In genomic region chr4:87006531-87007344, GRCh38 we compare ENCODE assay signal across 1 cellular context.
A peak's percentile ranks its signal among the peaks of the same experiment; 100 is the strongest.
TF ChIP-seq lines count a peak whose summit lies in the region.

No MANE protein-coding gene starts in this region.

TF ChIP-seq in HEK293, 187 proteins besides CTCF, POLR2A, EP300 and RAD21 (continued from another document and continues in another):
- TF ChIP-seq, protein P1, sequence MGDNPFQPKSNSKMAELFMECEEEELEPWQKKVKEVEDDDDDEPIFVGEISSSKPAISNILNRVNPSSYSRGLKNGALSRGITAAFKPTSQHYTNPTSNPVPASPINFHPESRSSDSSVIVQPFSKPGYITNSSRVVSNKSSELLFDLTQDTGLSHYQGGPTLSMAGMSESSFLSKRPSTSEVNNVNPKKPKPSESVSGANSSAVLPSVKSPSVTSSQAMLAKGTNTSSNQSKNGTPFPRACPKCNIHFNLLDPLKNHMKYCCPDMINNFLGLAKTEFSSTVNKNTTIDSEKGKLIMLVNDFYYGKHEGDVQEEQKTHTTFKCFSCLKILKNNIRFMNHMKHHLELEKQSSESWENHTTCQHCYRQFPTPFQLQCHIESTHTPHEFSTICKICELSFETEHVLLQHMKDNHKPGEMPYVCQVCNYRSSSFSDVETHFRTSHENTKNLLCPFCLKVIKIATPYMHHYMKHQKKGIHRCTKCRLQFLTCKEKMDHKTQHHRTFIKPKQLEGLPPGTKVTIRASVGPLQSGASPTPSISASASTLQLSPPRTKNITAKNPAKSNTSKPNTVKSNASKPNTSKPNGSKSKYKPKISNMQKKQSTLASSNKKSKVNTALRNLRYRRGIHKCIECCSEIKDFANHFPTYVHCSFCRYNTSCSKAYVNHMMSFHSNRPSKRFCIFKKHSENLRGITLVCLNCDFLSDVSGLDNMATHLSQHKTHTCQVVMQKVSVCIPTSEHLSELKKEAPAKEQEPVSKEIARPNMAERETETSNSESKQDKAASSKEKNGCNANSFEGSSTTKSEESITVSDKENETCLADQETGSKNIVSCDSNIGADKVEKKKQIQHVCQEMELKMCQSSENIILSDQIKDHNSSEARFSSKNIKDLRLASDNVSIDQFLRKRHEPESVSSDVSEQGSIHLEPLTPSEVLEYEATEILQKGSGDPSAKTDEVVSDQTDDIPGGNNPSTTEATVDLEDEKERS (tag by site-specific recombination; IDR thresholded peaks at IDR 0.05), result no peak
- TF ChIP-seq ZBTB48 (tag by site-specific recombination; IDR thresholded peaks at IDR 0.05), result peak; percentile 67
- TF ChIP-seq SETDB1 (IDR thresholded peaks at IDR 0.05; ENCODE audit: insufficient read length, low read length), result no peak
- peak; percentile 52; the same call in 1 of the 2 replicates for TF ChIP-seq ZNF394 (tag by site-specific recombination; IDR thresholded peaks at IDR 0.05; ENCODE audit: borderline replicate concordance)
- no peak for TF ChIP-seq MEIS1 (CRISPR knock-in tag; IDR thresholded peaks at IDR 0.05; ENCODE audit: borderline replicate concordance)
- no peak for TF ChIP-seq ZNF76 (tag by site-specific recombination; IDR thresholded peaks at IDR 0.05; ENCODE audit: borderline replicate concordance, low read depth)
- TF ChIP-seq ZNF341 (tag by site-specific recombination; IDR thresholded peaks at IDR 0.05; ENCODE audit: low read depth), result peak; percentile 16; the same call in 1 of the 2 replicates
- peak; percentile 89 for TF ChIP-seq ZBTB17 (tag by site-specific recombination; IDR thresholded peaks at IDR 0.05)
- TF ChIP-seq ZNF514 (tag by site-specific recombination; IDR thresholded peaks at IDR 0.05), result no peak
- no peak for TF ChIP-seq ZNF701 (tag by site-specific recombination; IDR thresholded peaks at IDR 0.05)
- TF ChIP-seq ZNF558 (tag by site-specific recombination; IDR thresholded peaks at IDR 0.05), result no peak
- TF ChIP-seq ZNF302 (tag by site-specific recombination; IDR thresholded peaks at IDR 0.05; ENCODE audit: low read depth), result no peak
- TF ChIP-seq ZNF785 (tag by site-specific recombination; IDR thresholded peaks at IDR 0.05), result no peak
- no peak for TF ChIP-seq ZNF670 (tag by site-specific recombination; IDR thresholded peaks at IDR 0.05; ENCODE audit: low read depth)
- TF ChIP-seq ZNF529 (tag by site-specific recombination; IDR thresholded peaks at IDR 0.05; ENCODE audit: insufficient replicate concordance), result no peak
- TF ChIP-seq, protein P2, sequence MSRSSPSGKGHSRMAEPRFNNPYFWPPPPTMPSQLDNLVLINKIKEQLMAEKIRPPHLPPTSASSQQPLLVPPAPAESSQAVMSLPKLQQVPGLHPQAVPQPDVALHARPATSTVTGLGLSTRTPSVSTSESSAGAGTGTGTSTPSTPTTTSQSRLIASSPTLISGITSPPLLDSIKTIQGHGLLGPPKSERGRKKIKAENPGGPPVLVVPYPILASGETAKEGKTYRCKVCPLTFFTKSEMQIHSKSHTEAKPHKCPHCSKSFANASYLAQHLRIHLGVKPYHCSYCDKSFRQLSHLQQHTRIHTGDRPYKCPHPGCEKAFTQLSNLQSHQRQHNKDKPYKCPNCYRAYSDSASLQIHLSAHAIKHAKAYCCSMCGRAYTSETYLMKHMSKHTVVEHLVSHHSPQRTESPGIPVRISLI (tag by site-specific recombination; IDR thresholded peaks at IDR 0.05), result no peak
- no peak for TF ChIP-seq TRIM28 (IDR thresholded peaks at IDR 0.05; ENCODE audit: borderline replicate concordance, low read length)
- TF ChIP-seq RBAK (tag by site-specific recombination; IDR thresholded peaks at IDR 0.05), result no peak
- peak; percentile 23; the same call in 1 of the 2 replicates for TF ChIP-seq KLF16 (tag by site-specific recombination; IDR thresholded peaks at IDR 0.05)
- TF ChIP-seq SP3 (tag by site-specific recombination; IDR thresholded peaks at IDR 0.05), result peak; percentile 29; the same call in 1 of the 2 replicates
- 0 out of 2 replicates have a peak, but pooled peaks have one; percentile 3 for TF ChIP-seq ZNF664 (tag by site-specific recombination; IDR thresholded peaks at IDR 0.05)
- no peak for TF ChIP-seq ZNF626 (tag by site-specific recombination; IDR thresholded peaks at IDR 0.05)
- no peak for TF ChIP-seq ZNF146 (tag by site-specific recombination; IDR thresholded peaks at IDR 0.05)
- TF ChIP-seq HOXD13 (CRISPR knock-in tag; IDR thresholded peaks at IDR 0.05; ENCODE audit: borderline replicate concordance), result no peak
- TF ChIP-seq ZNF600 (tag by site-specific recombination; IDR thresholded peaks at IDR 0.05), result peak; percentile 73; the same call in 1 of the 2 replicates
- TF ChIP-seq SALL2 (tag by site-specific recombination; IDR thresholded peaks at IDR 0.05; ENCODE audit: borderline replicate concordance), result no peak
- no peak for TF ChIP-seq SCRT2 (tag by site-specific recombination; IDR thresholded peaks at IDR 0.05)
- no peak for TF ChIP-seq ZNF488 (tag by site-specific recombination; IDR thresholded peaks at IDR 0.05)
- TF ChIP-seq KLF10 (tag by site-specific recombination; IDR thresholded peaks at IDR 0.05), result peak; percentile 57; the same call in 1 of the 2 replicates
- TF ChIP-seq GFI1B (tag by site-specific recombination; IDR thresholded peaks at IDR 0.05), result no peak
- TF ChIP-seq ZSCAN30 (tag by site-specific recombination; IDR thresholded peaks at IDR 0.05), result peak; percentile 89
- peak; percentile 95 for TF ChIP-seq ZBTB20 (tag by site-specific recombination; IDR thresholded peaks at IDR 0.05)
- TF ChIP-seq ZNF792 (tag by site-specific recombination; IDR thresholded peaks at IDR 0.05), result no peak
- TF ChIP-seq ZNF660 (tag by site-specific recombination; IDR thresholded peaks at IDR 0.05), result peak; percentile 94
- TF ChIP-seq ZNF544 (tag by site-specific recombination; IDR thresholded peaks at IDR 0.05), result no peak
- TF ChIP-seq ZNF121 (tag by site-specific recombination; IDR thresholded peaks at IDR 0.05), result no peak
- TF ChIP-seq, protein P3, sequence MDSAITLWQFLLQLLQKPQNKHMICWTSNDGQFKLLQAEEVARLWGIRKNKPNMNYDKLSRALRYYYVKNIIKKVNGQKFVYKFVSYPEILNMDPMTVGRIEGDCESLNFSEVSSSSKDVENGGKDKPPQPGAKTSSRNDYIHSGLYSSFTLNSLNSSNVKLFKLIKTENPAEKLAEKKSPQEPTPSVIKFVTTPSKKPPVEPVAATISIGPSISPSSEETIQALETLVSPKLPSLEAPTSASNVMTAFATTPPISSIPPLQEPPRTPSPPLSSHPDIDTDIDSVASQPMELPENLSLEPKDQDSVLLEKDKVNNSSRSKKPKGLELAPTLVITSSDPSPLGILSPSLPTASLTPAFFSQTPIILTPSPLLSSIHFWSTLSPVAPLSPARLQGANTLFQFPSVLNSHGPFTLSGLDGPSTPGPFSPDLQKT (IDR thresholded peaks at IDR 0.05; ENCODE audit: borderline replicate concordance, low read depth, low read length), result no peak
- peak; percentile 74 for TF ChIP-seq SP2 (tag by site-specific recombination; IDR thresholded peaks at IDR 0.05)
- TF ChIP-seq ZNF530 (tag by site-specific recombination; IDR thresholded peaks at IDR 0.05; ENCODE audit: low read depth), result no peak
- 0 out of 2 replicates have a peak, but pooled peaks have one; percentile 3 for TF ChIP-seq ZBTB6 (tag by site-specific recombination; IDR thresholded peaks at IDR 0.05)
- no peak for TF ChIP-seq KLF9 (tag by site-specific recombination; IDR thresholded peaks at IDR 0.05; ENCODE audit: low read depth)
- no peak for TF ChIP-seq ZNF202 (tag by site-specific recombination; IDR thresholded peaks at IDR 0.05; ENCODE audit: borderline replicate concordance)
- TF ChIP-seq, protein P4, sequence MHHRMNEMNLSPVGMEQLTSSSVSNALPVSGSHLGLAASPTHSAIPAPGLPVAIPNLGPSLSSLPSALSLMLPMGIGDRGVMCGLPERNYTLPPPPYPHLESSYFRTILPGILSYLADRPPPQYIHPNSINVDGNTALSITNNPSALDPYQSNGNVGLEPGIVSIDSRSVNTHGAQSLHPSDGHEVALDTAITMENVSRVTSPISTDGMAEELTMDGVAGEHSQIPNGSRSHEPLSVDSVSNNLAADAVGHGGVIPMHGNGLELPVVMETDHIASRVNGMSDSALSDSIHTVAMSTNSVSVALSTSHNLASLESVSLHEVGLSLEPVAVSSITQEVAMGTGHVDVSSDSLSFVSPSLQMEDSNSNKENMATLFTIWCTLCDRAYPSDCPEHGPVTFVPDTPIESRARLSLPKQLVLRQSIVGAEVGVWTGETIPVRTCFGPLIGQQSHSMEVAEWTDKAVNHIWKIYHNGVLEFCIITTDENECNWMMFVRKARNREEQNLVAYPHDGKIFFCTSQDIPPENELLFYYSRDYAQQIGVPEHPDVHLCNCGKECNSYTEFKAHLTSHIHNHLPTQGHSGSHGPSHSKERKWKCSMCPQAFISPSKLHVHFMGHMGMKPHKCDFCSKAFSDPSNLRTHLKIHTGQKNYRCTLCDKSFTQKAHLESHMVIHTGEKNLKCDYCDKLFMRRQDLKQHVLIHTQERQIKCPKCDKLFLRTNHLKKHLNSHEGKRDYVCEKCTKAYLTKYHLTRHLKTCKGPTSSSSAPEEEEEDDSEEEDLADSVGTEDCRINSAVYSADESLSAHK (tag by site-specific recombination; IDR thresholded peaks at IDR 0.05), result no peak; the same call in 1 of the 2 replicates
- no peak for TF ChIP-seq ZSCAN5A (tag by site-specific recombination; IDR thresholded peaks at IDR 0.05)
- TF ChIP-seq ZNF768 (tag by site-specific recombination; IDR thresholded peaks at IDR 0.05), result no peak
- TF ChIP-seq, protein P5, sequence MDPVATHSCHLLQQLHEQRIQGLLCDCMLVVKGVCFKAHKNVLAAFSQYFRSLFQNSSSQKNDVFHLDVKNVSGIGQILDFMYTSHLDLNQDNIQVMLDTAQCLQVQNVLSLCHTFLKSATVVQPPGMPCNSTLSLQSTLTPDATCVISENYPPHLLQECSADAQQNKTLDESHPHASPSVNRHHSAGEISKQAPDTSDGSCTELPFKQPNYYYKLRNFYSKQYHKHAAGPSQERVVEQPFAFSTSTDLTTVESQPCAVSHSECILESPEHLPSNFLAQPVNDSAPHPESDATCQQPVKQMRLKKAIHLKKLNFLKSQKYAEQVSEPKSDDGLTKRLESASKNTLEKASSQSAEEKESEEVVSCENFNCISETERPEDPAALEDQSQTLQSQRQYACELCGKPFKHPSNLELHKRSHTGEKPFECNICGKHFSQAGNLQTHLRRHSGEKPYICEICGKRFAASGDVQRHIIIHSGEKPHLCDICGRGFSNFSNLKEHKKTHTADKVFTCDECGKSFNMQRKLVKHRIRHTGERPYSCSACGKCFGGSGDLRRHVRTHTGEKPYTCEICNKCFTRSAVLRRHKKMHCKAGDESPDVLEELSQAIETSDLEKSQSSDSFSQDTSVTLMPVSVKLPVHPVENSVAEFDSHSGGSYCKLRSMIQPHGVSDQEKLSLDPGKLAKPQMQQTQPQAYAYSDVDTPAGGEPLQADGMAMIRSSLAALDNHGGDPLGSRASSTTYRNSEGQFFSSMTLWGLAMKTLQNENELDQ (tag by site-specific recombination; IDR thresholded peaks at IDR 0.05; ENCODE audit: low read depth), result no peak
- TF ChIP-seq HOXA7 (CRISPR knock-in tag; IDR thresholded peaks at IDR 0.05; ENCODE audit: borderline replicate concordance), result no peak
- TF ChIP-seq ZNF335 (tag by site-specific recombination; conservative IDR thresholded peaks at IDR 0.05), result peak; percentile 54; the same call in 1 of the 2 replicates
- TF ChIP-seq ZNF132 (tag by site-specific recombination; IDR thresholded peaks at IDR 0.05; ENCODE audit: borderline replicate concordance), result no peak
- no peak for TF ChIP-seq GLI2 (tag by site-specific recombination; IDR thresholded peaks at IDR 0.05; ENCODE audit: borderline replicate concordance, low read depth)
- TF ChIP-seq PATZ1 (tag by site-specific recombination; IDR thresholded peaks at IDR 0.05), result peak; percentile 80
- peak; percentile 40 for TF ChIP-seq PRDM1 (tag by site-specific recombination; IDR thresholded peaks at IDR 0.05)
